ENCODE assay signal across 8 cellular contexts in genomic region chr13:22964969-22965857, GRCh38.
DNase-seq lines count a peak whose midpoint lies in the region; ATAC-seq and TF ChIP-seq lines count a peak whose summit lies in the region.
"Not testable (repeated sequence)": the region's sequence is repeated elsewhere in the genome, so short reads cannot be mapped to it uniquely, and the experiment has no call there.

No MANE protein-coding gene starts in this region.

- 46 to 47% methylated on average over 26 to 28 of the region's 28 CpGs for WGBS in GM23248 (ENCODE audit: low coverage in 1 of 2, low lambda C conversion rate in 2 of 2, missing lambda C conversion rate in 2 of 2), 2 experiments
- 73% methylated on average over 17 of the region's 28 CpGs for WGBS in esophagus muscularis mucosa

- TF ChIP-seq POLR2A in esophagus muscularis mucosa (IDR thresholded peaks at IDR 0.05; ENCODE audit: low read depth) = not testable (repeated sequence)

- not testable (repeated sequence) for H3K27ac Mint-ChIP-seq in stimulated activated naive CD8-positive, alpha-beta T cell treated with anti-CD3 and anti-CD28 coated beads, Interleukin-15, amount 100 ng/mL, for 72 hours

- not testable (repeated sequence) for H3F3A ChIP-seq in GM23248 (ENCODE audit: insufficient read depth)

- H3K9ac ChIP-seq in GM23248 = not testable (repeated sequence)

- H3K4me1 ChIP-seq in GM23248 (ENCODE audit: insufficient read depth); RWPE2 (ENCODE audit: insufficient read depth, poor library complexity, severe bottlenecking); esophagus muscularis mucosa: not testable (repeated sequence)

- not testable (repeated sequence) for H3K27ac ChIP-seq in GM23248; RWPE2 (ENCODE audit: poor library complexity, severe bottlenecking); esophagus muscularis mucosa (replicated peaks in 1 of 4)

- H3K4me1 Mint-ChIP-seq in stimulated activated naive CD8-positive, alpha-beta T cell treated with anti-CD3 and anti-CD28 coated beads, Interleukin-15, amount 100 ng/mL, for 72 hours = not testable (repeated sequence)

- H3K36me3 ChIP-seq in GM23248 (ENCODE audit: low read depth); MG63; RWPE2 (ENCODE audit: low read depth); esophagus muscularis mucosa: not testable (repeated sequence)

- not testable (repeated sequence) for H3K4me2 ChIP-seq in GM23248 (ENCODE audit: unreplicated experiment)

- in situ Hi-C loops in GM23248 (cut with MboI) = not testable (repeated sequence)

- intact Hi-C loops in esophagus muscularis mucosa (cut with DNase I) = not testable (repeated sequence)

- H3K9me3 Mint-ChIP-seq in stimulated activated naive CD8-positive, alpha-beta T cell treated with anti-CD3 and anti-CD28 coated beads, Interleukin-15, amount 100 ng/mL, for 72 hours = not testable (repeated sequence)

- not testable (repeated sequence) for TF ChIP-seq EP300 in esophagus muscularis mucosa (IDR thresholded peaks at IDR 0.05)

- not testable (repeated sequence) for H4K20me1 ChIP-seq in GM23248 (ENCODE audit: insufficient read depth)

- ATAC-seq in RWPE2 (ENCODE audit: low read depth) = peak; percentile 50; the same call in 1 of the 3 replicates
- peak; percentile 10 for ATAC-seq in stimulated activated naive CD8-positive, alpha-beta T cell treated with anti-CD3 and anti-CD28 coated beads, Interleukin-15, amount 100 ng/mL, for 72 hours

- DNase-seq in AG20443 (ENCODE audit: low spot score) (peak; percentile 42), GM23248 (peak; percentile 41), MG63 (peak; percentile 41), esophagus muscularis mucosa (ENCODE audit: extremely low spot score) (peak; percentile 89), kidney tubule cell (ENCODE audit: low spot score) (peak; percentile 11), myocyte (ENCODE audit: low read depth) (peak; percentile 5)
- DNase-seq in RWPE2 (ENCODE audit: low spot score); stimulated activated naive CD8-positive, alpha-beta T cell treated with anti-CD3 and anti-CD28 coated beads, Interleukin-15, amount 100 ng/mL, for 72 hours: not testable (repeated sequence)

- H3K79me2 ChIP-seq in GM23248 (ENCODE audit: insufficient read depth) = not testable (repeated sequence)

- not testable (repeated sequence) for H3K4me3 Mint-ChIP-seq in stimulated activated naive CD8-positive, alpha-beta T cell treated with anti-CD3 and anti-CD28 coated beads, Interleukin-15, amount 100 ng/mL, for 72 hours

- H3K4me3 ChIP-seq in GM23248; MG63; RWPE2 (ENCODE audit: severe bottlenecking); esophagus muscularis mucosa: not testable (repeated sequence)

- not testable (repeated sequence) for TF ChIP-seq CTCF in RWPE2 (IDR thresholded peaks at IDR 0.05; ENCODE audit: poor library complexity, severe bottlenecking); esophagus muscularis mucosa (IDR thresholded peaks at IDR 0.05)

- H3K27me3 ChIP-seq in GM23248 (replicated peaks; ENCODE audit: insufficient read depth); MG63; RWPE2 (ENCODE audit: insufficient read depth, poor library complexity, severe bottlenecking); esophagus muscularis mucosa: not testable (repeated sequence)

- not testable (repeated sequence) for H2AFZ ChIP-seq in GM23248

- H3K27me3 Mint-ChIP-seq in stimulated activated naive CD8-positive, alpha-beta T cell treated with anti-CD3 and anti-CD28 coated beads, Interleukin-15, amount 100 ng/mL, for 72 hours = peaks cover 12% of the 10 kb centered on the region

- not testable (repeated sequence) for H3K9me3 ChIP-seq in GM23248 (ENCODE audit: low read depth); MG63; RWPE2 (ENCODE audit: severe bottlenecking); esophagus muscularis mucosa

- not testable (repeated sequence) for H3K9me2 ChIP-seq in GM23248 (ENCODE audit: insufficient read depth)
